Comparison of ENCODE assay signal across 2 cellular contexts in genomic region chr4:39337841-39338240, GRCh38.
TF ChIP-seq lines count a peak whose summit lies in the region.

No MANE protein-coding gene starts in this region.

TF ChIP-seq in WTC11, 78 proteins besides CTCF, POLR2A, EP300 and RAD21 (continued from another document):
- TF ChIP-seq E2F1 (CRISPR knock-in tag; IDR thresholded peaks at IDR 0.05), result no peak
- no peak for TF ChIP-seq IRF1 (CRISPR knock-in tag; IDR thresholded peaks at IDR 0.05)
- peak; percentile 58 for TF ChIP-seq GABPB1 (CRISPR knock-in tag; IDR thresholded peaks at IDR 0.05)

TF ChIP-seq in HepG2, 621 proteins besides CTCF, POLR2A, EP300 and RAD21 (continued from another document and continues in another):
- TF ChIP-seq FOXA1 (IDR thresholded peaks at IDR 0.05), result peak; percentile 53
- TF ChIP-seq FOXA1 (CRISPR knock-in tag; IDR thresholded peaks at IDR 0.05), result peak; percentile 56; the same call in 1 of the 2 replicates
- TF ChIP-seq AHDC1 (CRISPR knock-in tag; IDR thresholded peaks at IDR 0.05; ENCODE audit: borderline replicate concordance), result peak; percentile 85; the same call in 1 of the 2 replicates
- TF ChIP-seq THAP9 (CRISPR knock-in tag; IDR thresholded peaks at IDR 0.05; ENCODE audit: borderline replicate concordance), result no peak
- TF ChIP-seq SYNCRIP (IDR thresholded peaks at IDR 0.05; ENCODE audit: insufficient read depth, low read depth, low read length), result no peak
- TF ChIP-seq RXRB (CRISPR knock-in tag; IDR thresholded peaks at IDR 0.05; ENCODE audit: borderline replicate concordance), result peak; percentile 79
- TF ChIP-seq DBP (CRISPR knock-in tag; IDR thresholded peaks at IDR 0.05; ENCODE audit: not compliant biosample characterization), result no peak
- TF ChIP-seq GATAD1 (CRISPR knock-in tag; IDR thresholded peaks at IDR 0.05), result 0 out of 2 replicates have a peak, but pooled peaks have one; percentile 28
- peak; percentile 81 for TF ChIP-seq PAXIP1 (CRISPR knock-in tag; conservative IDR thresholded peaks at IDR 0.05)
- peak; percentile 74 for TF ChIP-seq PATZ1 (CRISPR knock-in tag; IDR thresholded peaks at IDR 0.05)
- TF ChIP-seq ARID3A (IDR thresholded peaks at IDR 0.05; ENCODE audit: low read depth, low read length), result peak; percentile 90; the same call in 1 of the 2 replicates
- TF ChIP-seq ZBTB43 (CRISPR knock-in tag; conservative IDR thresholded peaks at IDR 0.05), result no peak
- no peak for TF ChIP-seq ATRX (CRISPR knock-in tag; IDR thresholded peaks at IDR 0.05; ENCODE audit: borderline replicate concordance)
- TF ChIP-seq SAP130 (CRISPR knock-in tag; IDR thresholded peaks at IDR 0.05; ENCODE audit: low read depth), result peak; percentile 72
- no peak for TF ChIP-seq ZNF691 (CRISPR knock-in tag; IDR thresholded peaks at IDR 0.05; ENCODE audit: borderline replicate concordance, low read depth)
- no peak for TF ChIP-seq SOX13 (IDR thresholded peaks at IDR 0.05)
- peak in 1 of 2 experiments; percentile 88; a peak in 2 of 4 replicates for TF ChIP-seq SOX13 (CRISPR knock-in tag; conservative IDR thresholded peaks at IDR 0.05 in 1 of 2, IDR thresholded peaks at IDR 0.05 in 1 of 2)
- TF ChIP-seq ZNF296 (CRISPR knock-in tag; conservative IDR thresholded peaks at IDR 0.05), result no peak
- no peak for TF ChIP-seq BCLAF1 (IDR thresholded peaks at IDR 0.05)
- no peak for TF ChIP-seq ZNF512B (CRISPR knock-in tag; IDR thresholded peaks at IDR 0.05; ENCODE audit: borderline replicate concordance)
- TF ChIP-seq RARA (CRISPR knock-in tag; IDR thresholded peaks at IDR 0.05), result peak; percentile 80
- peak; percentile 60; the same call in 1 of the 2 replicates for TF ChIP-seq PITX1 (CRISPR knock-in tag; IDR thresholded peaks at IDR 0.05)
- TF ChIP-seq MED1 (CRISPR knock-in tag; IDR thresholded peaks at IDR 0.05), result peak; percentile 72; the same call in 1 of the 2 replicates
